In the genomic region with DNA sequence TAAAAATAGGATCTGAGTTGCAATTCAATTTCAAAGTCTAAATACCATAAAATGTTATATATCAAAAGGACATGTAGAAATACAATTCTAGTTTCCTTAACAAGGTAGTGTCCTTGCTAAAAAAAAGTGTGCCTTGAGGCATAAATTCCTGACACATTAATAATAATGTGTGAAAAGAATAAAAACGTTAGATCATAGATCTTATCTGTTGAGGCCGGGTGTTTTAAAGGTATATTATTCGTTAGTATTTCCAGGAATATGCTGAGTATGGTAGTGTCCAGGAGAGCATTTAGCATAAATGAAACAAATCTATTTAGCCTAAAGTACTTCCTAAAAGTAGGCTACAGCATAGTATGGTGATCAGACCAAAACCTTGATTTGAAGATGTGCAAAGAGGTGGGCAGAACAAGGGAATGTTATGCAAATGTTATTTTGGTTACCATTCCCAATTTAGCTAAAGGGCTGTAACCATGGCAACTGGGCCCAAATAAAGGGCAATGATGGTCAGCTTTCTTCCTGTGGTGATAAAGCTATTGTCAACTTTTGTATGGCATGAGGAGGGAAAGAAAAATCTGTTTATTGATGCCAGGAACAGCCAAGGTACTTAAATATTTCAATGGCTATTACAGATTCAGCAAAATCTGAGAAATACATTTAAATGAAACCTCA, we compare ENCODE assay signal across 1 cellular context.
TF ChIP-seq lines count a peak whose summit lies in the region.

No MANE protein-coding gene starts in this region.

TF ChIP-seq in endothelial cell of umbilical vein, 7 proteins besides CTCF, POLR2A, EP300 and RAD21 (continued from another document):
- no peak for TF ChIP-seq POLR2AphosphoS5 (IDR thresholded peaks at IDR 0.05; ENCODE audit: insufficient read depth, low read depth, low read length)
- peak; percentile 56 for TF ChIP-seq JUN (IDR thresholded peaks at IDR 0.05; ENCODE audit: borderline replicate concordance, insufficient read depth, insufficient read length, low read depth)
- TF ChIP-seq, protein P1, sequence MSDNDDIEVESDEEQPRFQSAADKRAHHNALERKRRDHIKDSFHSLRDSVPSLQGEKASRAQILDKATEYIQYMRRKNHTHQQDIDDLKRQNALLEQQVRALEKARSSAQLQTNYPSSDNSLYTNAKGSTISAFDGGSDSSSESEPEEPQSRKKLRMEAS (IDR thresholded peaks at IDR 0.05; ENCODE audit: insufficient read depth, insufficient read length) = no peak
